Comparison of ENCODE assay signal across 8 cellular contexts in the genomic region with DNA sequence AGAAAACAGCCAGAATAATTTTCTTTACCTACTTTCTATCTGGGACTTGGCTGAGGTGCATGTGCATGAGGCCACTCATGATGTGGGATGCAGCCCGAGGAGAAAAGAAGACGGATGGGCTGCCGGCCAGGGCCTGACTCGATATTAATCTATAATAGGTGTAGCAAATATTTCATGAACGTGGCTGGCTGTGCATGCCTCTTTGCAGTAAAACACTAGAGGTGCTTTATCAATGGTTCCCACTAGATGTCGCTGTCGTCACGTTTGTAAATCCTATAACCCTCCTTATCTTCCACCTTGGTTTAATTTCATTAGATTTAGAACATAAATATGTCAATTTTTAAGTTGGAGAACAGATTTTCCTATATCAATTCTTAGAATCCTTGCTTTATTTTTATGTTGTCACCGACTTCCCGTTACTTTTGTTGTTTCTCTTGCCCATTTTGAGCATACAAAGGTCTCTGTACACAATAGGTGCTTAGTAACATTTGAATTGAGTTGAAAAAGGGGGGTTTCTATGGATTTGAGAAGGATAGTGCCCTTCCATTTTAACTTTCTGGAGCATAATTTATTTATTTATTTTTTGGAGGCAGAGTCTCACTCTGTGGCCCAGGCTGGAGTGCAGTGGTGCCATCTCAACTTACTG. TPM values are rescaled to one million over a fixed set of nuclear protein-coding genes. Genes with fewer than 3 reads are reported as not detected.
A peak's percentile ranks its signal among the peaks of the same experiment; 100 is the strongest.
DNase-seq lines count a peak whose midpoint lies in the region; ATAC-seq and TF ChIP-seq lines count a peak whose summit lies in the region.

No MANE protein-coding gene starts in this region.

- no peaks in the 10 kb centered on the region for H3K36me3 Mint-ChIP-seq in activated CD4-positive, alpha-beta memory T cell treated with anti-CD3 and anti-CD28 coated beads for 36 hours
- no peaks in the 10 kb centered on the region for H3K36me3 Mint-ChIP-seq in natural killer cell treated with Interleukin-12 subunit alpha and Interleukin-12 subunit beta and Interleukin-15 and Interleukin-18, amount 100 ng/mL, for 72 hours

- POLR2A ChIA-PET in A673 (lab: Charles Lee; ENCODE audit: low non-redundant PET), result no interaction called here
- POLR2A ChIA-PET in activated CD4-positive, alpha-beta memory T cell treated with anti-CD3 and anti-CD28 coated beads for 36 hours (lab: Charles Lee), result no interaction called here

- H3K36me3 ChIP-seq in A673 (ENCODE audit: insufficient read depth, low read length, poor library complexity, severe bottlenecking) (no peaks in the 10 kb centered on the region), esophagus squamous epithelium (no peaks in the 10 kb centered on the region)

- no peak overlapping the region for H3K27ac Mint-ChIP-seq in activated CD4-positive, alpha-beta memory T cell treated with anti-CD3 and anti-CD28 coated beads for 36 hours
- H3K27ac Mint-ChIP-seq in natural killer cell treated with Interleukin-12 subunit alpha and Interleukin-12 subunit beta and Interleukin-15 and Interleukin-18, amount 100 ng/mL, for 72 hours, result no peak overlapping the region

- intact Hi-C loops in A673 (cut with micrococcal nuclease; ENCODE audit: unreplicated experiment), result loop anchor here (10.0 kb wide), 1 partner anchor 1142 kb away; no protein-coding TSS in a partner anchor
- intact Hi-C loops in activated CD4-positive, alpha-beta memory T cell treated with anti-CD3 and anti-CD28 coated beads for 36 hours (cut with micrococcal nuclease), result loop anchor here (5.0 kb wide), 1 partner anchor 1235 kb away; no protein-coding TSS in a partner anchor
- intact Hi-C loops in esophagus squamous epithelium (cut with DNase I), result no loop called here

- DNase-seq in A673 (ENCODE audit: low spot score), result peak; percentile 62
- DNase-seq in NCI-H345 (lab: John Stamatoyannopoulos, UW), result peak; percentile 75
- peak; percentile 33 for DNase-seq in activated CD4-positive, alpha-beta memory T cell treated with anti-CD3 and anti-CD28 coated beads for 36 hours
- no peak for DNase-seq in esophagus squamous epithelium (lab: John Stamatoyannopoulos, UW)
- peak; percentile 69 for DNase-seq in natural killer cell treated with Interleukin-12 subunit alpha and Interleukin-12 subunit beta and Interleukin-15 and Interleukin-18, amount 100 ng/mL, for 72 hours (ENCODE audit: low spot score)

- ATAC-seq in HG03135 (IDR thresholded peaks at IDR 0.05; ENCODE audit: unreplicated experiment) (peak; percentile 79), HG03045 (IDR thresholded peaks at IDR 0.05; ENCODE audit: unreplicated experiment) (no peak)
- ATAC-seq in natural killer cell treated with Interleukin-12 subunit alpha and Interleukin-12 subunit beta and Interleukin-15 and Interleukin-18, amount 100 ng/mL, for 72 hours, result no peak

- CTCF ChIA-PET in A673 (lab: Charles Lee), result no interaction called here
- CTCF ChIA-PET in activated CD4-positive, alpha-beta memory T cell treated with anti-CD3 and anti-CD28 coated beads for 36 hours (lab: Charles Lee), result no interaction called here

- no peaks in the 10 kb centered on the region for H3K4me1 Mint-ChIP-seq in activated CD4-positive, alpha-beta memory T cell treated with anti-CD3 and anti-CD28 coated beads for 36 hours (ENCODE audit: low read depth)
- H3K4me1 Mint-ChIP-seq in natural killer cell treated with Interleukin-12 subunit alpha and Interleukin-12 subunit beta and Interleukin-15 and Interleukin-18, amount 100 ng/mL, for 72 hours (ENCODE audit: low read depth in 2 of 2), result no peaks in the 10 kb centered on the region

- H3K9me3 ChIP-seq in A673 (ENCODE audit: low read depth, low read length, poor library complexity, severe bottlenecking), result no peaks in the 10 kb centered on the region
- no peaks in the 10 kb centered on the region for H3K9me3 ChIP-seq in esophagus squamous epithelium

- H3K27ac ChIP-seq in A673 (ENCODE audit: low read depth, low read length, poor library complexity, severe bottlenecking) (no peak overlapping the region), esophagus squamous epithelium (no peak overlapping the region)

- H3K4me1 ChIP-seq in A673 (ENCODE audit: insufficient read depth, low read length, poor library complexity, severe bottlenecking), result no peaks in the 10 kb centered on the region
- no peaks in the 10 kb centered on the region for H3K4me1 ChIP-seq in esophagus squamous epithelium

- no peak overlapping the region for H3K4me3 ChIP-seq in A673 (ENCODE audit: low read depth, low read length, poor library complexity, severe bottlenecking)
- no peak overlapping the region for H3K4me3 ChIP-seq in esophagus squamous epithelium

- H3K9me3 Mint-ChIP-seq in activated CD4-positive, alpha-beta memory T cell treated with anti-CD3 and anti-CD28 coated beads for 36 hours, result peaks cover 2% of the 10 kb centered on the region
- H3K9me3 Mint-ChIP-seq in natural killer cell treated with Interleukin-12 subunit alpha and Interleukin-12 subunit beta and Interleukin-15 and Interleukin-18, amount 100 ng/mL, for 72 hours, result no peaks in the 10 kb centered on the region

- peaks cover 3% of the 10 kb centered on the region for H3K27me3 Mint-ChIP-seq in activated CD4-positive, alpha-beta memory T cell treated with anti-CD3 and anti-CD28 coated beads for 36 hours
- H3K27me3 Mint-ChIP-seq in natural killer cell treated with Interleukin-12 subunit alpha and Interleukin-12 subunit beta and Interleukin-15 and Interleukin-18, amount 100 ng/mL, for 72 hours, result peaks cover 8 to 25% of the 10 kb centered on the region in 2 donors

- no peak overlapping the region for H3K4me3 Mint-ChIP-seq in activated CD4-positive, alpha-beta memory T cell treated with anti-CD3 and anti-CD28 coated beads for 36 hours
- no peak overlapping the region for H3K4me3 Mint-ChIP-seq in natural killer cell treated with Interleukin-12 subunit alpha and Interleukin-12 subunit beta and Interleukin-15 and Interleukin-18, amount 100 ng/mL, for 72 hours

- WGBS in esophagus squamous epithelium, 2 donors, result 2% methylated on average over 7 to 10 of the region's 10 CpGs

- H3K27me3 ChIP-seq in A673 (replicated peaks; ENCODE audit: insufficient read depth, low read depth, low read length, poor library complexity) (peaks cover 9% of the 10 kb centered on the region), esophagus squamous epithelium (no peaks in the 10 kb centered on the region)

- no TSS peak for BruUV-seq in A673 (replicated peaks; lab: Mats Ljungman, UMichigan)

- peak; percentile 81 for TF ChIP-seq CTCF in A673 (conservative IDR thresholded peaks at IDR 0.05; ENCODE audit: low read depth, low read length)
- peak; percentile 62 for TF ChIP-seq CTCF in GM12874 (IDR thresholded peaks at IDR 0.05; ENCODE audit: insufficient read depth, low read depth, low read length)
- TF ChIP-seq CTCF in esophagus squamous epithelium (IDR thresholded peaks at IDR 0.05), result peak; percentile 55 to 82 (median 68)

- no peak for TF ChIP-seq POLR2A in esophagus squamous epithelium (IDR thresholded peaks at IDR 0.05)

RNA-seq across cellular contexts. Expression of a gene that starts 19.6 kb away (rescaled TPM):
- total RNA-seq in A673 (2021), result 1.3 and 2.0 TPM in 2 replicates
- total RNA-seq in activated CD4-positive, alpha-beta memory T cell treated with anti-CD3 and anti-CD28 coated beads for 36 hours, result under 1 TPM; 0.05 to 0.33 TPM
- total RNA-seq in esophagus squamous epithelium, result 10 to 100 TPM; 19.3 to 53.5 (median 25.8) TPM
- total RNA-seq in natural killer cell treated with Interleukin-12 subunit alpha and Interleukin-12 subunit beta and Interleukin-15 and Interleukin-18, amount 100 ng/mL, for 72 hours, result not detected
